Comparison of ENCODE assay signal across 1 cellular context in the genomic region with DNA sequence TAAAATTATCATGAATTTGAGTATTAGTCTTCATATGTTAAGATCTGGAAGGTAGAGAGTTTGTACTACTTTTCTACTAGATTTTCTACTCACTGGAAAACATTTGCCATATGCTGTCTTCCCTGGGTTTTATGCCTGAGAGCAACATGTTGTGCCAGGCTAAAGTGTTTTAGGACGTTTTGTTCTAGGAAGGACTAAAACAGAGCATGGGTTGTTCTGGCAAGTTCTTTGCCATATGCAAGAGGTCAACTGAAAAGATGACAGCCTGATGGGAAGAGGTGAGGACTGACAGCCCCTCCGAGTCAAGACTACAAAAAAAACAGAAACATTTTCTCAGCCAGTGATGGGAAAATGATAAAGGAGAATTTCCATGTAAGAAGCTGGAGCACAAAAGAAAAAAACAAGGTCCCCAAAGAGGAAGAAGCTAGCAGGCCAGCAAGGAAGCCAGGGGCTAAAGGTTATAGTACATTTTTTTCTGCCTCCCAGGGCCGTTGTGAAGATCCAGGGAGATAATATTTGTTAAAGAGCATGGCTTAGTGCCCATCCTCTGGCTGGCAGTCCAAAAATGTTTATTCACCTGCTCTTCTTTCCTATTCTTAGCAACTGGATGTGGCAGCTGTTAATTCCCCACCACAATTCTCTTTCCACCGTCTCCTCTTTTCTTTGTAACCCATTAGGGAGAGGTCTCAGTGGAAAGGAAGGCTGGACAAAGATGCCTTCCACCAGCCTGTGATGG.
TF ChIP-seq lines count a peak whose summit lies in the region.

No MANE protein-coding gene starts in this region.

TF ChIP-seq in HepG2, 621 proteins besides CTCF, POLR2A, EP300 and RAD21 (continued from another document):
- no peak for TF ChIP-seq ZNF891 (CRISPR knock-in tag; IDR thresholded peaks at IDR 0.05)
